9 cellular contexts compared by ENCODE assay signal in genomic region chr17:29111816-29112499, GRCh38.
DNase-seq lines count a peak whose midpoint lies in the region; ATAC-seq, FAIRE-seq and TF ChIP-seq lines count a peak whose summit lies in the region.
"Had no signal": no experiment of that assay in that cellular context is flagged by ENCODE, and none has a peak within 500 bp of the region (broad histone marks: within the 10 kb centered on the region; RNA-seq: fewer than 3 reads in every experiment).

No MANE protein-coding gene starts in this region.

- H3K4me2 ChIP-seq in A549, result no peak overlapping the region

- CTCF ChIA-PET in A549 (lab: Yijun Ruan, JAX), result interaction anchor here (0.6 to 30.4 kb wide), 52 partner anchors 40 to 425 kb away, joined by 3 to 1025 read pairs (median 4); partner anchors contain the start of genes FLOT2, NEK8, PHF12 and PIPOX
- CTCF ChIA-PET in activated CD4-positive, alpha-beta memory T cell treated with anti-CD3 and anti-CD28 coated beads for 36 hours (lab: Charles Lee), result interaction anchor here (0.6 to 12.6 kb wide), 30 partner anchors 8 to 451 kb away, joined by 3 to 475 read pairs (median 4); partner anchors contain the start of genes MYO18A, SDF2, SUPT6H and TLCD1

- TF ChIP-seq EP300 in A549 (IDR thresholded peaks at IDR 0.05), result no peak

- no peaks in the 10 kb centered on the region for H3K9me3 Mint-ChIP-seq in activated CD4-positive, alpha-beta memory T cell treated with anti-CD3 and anti-CD28 coated beads for 36 hours
- no peaks in the 10 kb centered on the region for H3K9me3 Mint-ChIP-seq in memory B cell
- H3K9me3 Mint-ChIP-seq: stimulated activated naive CD8-positive, alpha-beta T cell treated with anti-CD3 and anti-CD28 coated beads, Interleukin-15, Interleukin-2, amounts not matched to agents 100 ng/mL and 50 ng/mL, for 24 hours had no signal

- H3K4me1 ChIP-seq in A549, result peaks cover 17% of the 10 kb centered on the region

- H3K4me1 Mint-ChIP-seq in activated CD4-positive, alpha-beta memory T cell treated with anti-CD3 and anti-CD28 coated beads for 36 hours (ENCODE audit: low read depth), result peaks cover 2% of the 10 kb centered on the region
- H3K4me1 Mint-ChIP-seq in memory B cell, result peaks cover 4% of the 10 kb centered on the region

- no peak overlapping the region for H3K4me3 Mint-ChIP-seq in activated CD4-positive, alpha-beta memory T cell treated with anti-CD3 and anti-CD28 coated beads for 36 hours
- H3K4me3 Mint-ChIP-seq in memory B cell, result no peak overlapping the region
- H3K4me3 Mint-ChIP-seq: stimulated activated naive CD8-positive, alpha-beta T cell treated with anti-CD3 and anti-CD28 coated beads, Interleukin-15, Interleukin-2, amounts not matched to agents 100 ng/mL and 50 ng/mL, for 24 hours had no signal

- H3K9me3 ChIP-seq in A549, result no peaks in the 10 kb centered on the region

- ATAC-seq in A549 (peak; percentile 70 to 83), memory B cell (ENCODE audit: low read depth) (peak; percentile 79), GM21529 (IDR thresholded peaks at IDR 0.05; ENCODE audit: unreplicated experiment) (no peak)

- WGBS in A549 (ENCODE audit: missing lambda C conversion rate), result 36% methylated on average over 19 of the region's 20 CpGs

- H3K27ac Mint-ChIP-seq in activated CD4-positive, alpha-beta memory T cell treated with anti-CD3 and anti-CD28 coated beads for 36 hours, result no peak overlapping the region
- H3K27ac Mint-ChIP-seq in memory B cell, result no peak overlapping the region
- H3K27ac Mint-ChIP-seq: stimulated activated naive CD8-positive, alpha-beta T cell treated with anti-CD3 and anti-CD28 coated beads, Interleukin-15, Interleukin-2, amounts not matched to agents 100 ng/mL and 50 ng/mL, for 24 hours had no signal

- TF ChIP-seq POLR2A in A549 (IDR thresholded peaks at IDR 0.05; ENCODE audit: low read length), result no peak

- no peak overlapping the region for H3K4me3 ChIP-seq in A549

- peak; percentile 89 for TF ChIP-seq CTCF in A549 (IDR thresholded peaks at IDR 0.05)

- DNase-seq in A549 (ENCODE audit: low read depth in 1 of 2, low spot score in 1 of 2), result peak; percentile 65 to 73
- DNase-seq in GM18507 (ENCODE audit: extremely low spot score, insufficient read length, low read depth), result peak; percentile 51
- peak; percentile 67 for DNase-seq in NCI-H460 (ENCODE audit: extremely low read depth, low read depth)
- DNase-seq in activated CD4-positive, alpha-beta memory T cell treated with anti-CD3 and anti-CD28 coated beads for 36 hours, result peak; percentile 80
- DNase-seq in dermis microvascular lymphatic vessel endothelial cell (ENCODE audit: low read depth in 2 of 2), result peak; percentile 30 to 58
- peak; percentile 61 to 76 for DNase-seq in memory B cell (ENCODE audit: low spot score in 2 of 2)
- peak; percentile 32 to 41 for DNase-seq in stimulated activated CD8-positive, alpha-beta memory T cell treated with anti-CD3 and anti-CD28 coated beads, Interleukin-4, amount 100 ng/mL, for 1 hour (ENCODE audit: low read depth in 2 of 2, low spot score in 1 of 2)

- peak; percentile 78 to 83 for TF ChIP-seq RAD21 in A549 (conservative IDR thresholded peaks at IDR 0.05 in 1 of 2, IDR thresholded peaks at IDR 0.05 in 1 of 2)

- H3K27me3 Mint-ChIP-seq in activated CD4-positive, alpha-beta memory T cell treated with anti-CD3 and anti-CD28 coated beads for 36 hours, result no peaks in the 10 kb centered on the region
- no peaks in the 10 kb centered on the region for H3K27me3 Mint-ChIP-seq in memory B cell
- H3K27me3 Mint-ChIP-seq: stimulated activated naive CD8-positive, alpha-beta T cell treated with anti-CD3 and anti-CD28 coated beads, Interleukin-15, Interleukin-2, amounts not matched to agents 100 ng/mL and 50 ng/mL, for 24 hours had no signal

- POLR2A ChIA-PET in A549 (lab: Yijun Ruan, JAX), result interaction anchor here (1.1 to 2.9 kb wide), 2 partner anchors 146 to 385 kb away, joined by 3 to 14 read pairs; no protein-coding TSS in a partner anchor
- POLR2A ChIA-PET in activated CD4-positive, alpha-beta memory T cell treated with anti-CD3 and anti-CD28 coated beads for 36 hours (lab: Charles Lee), result no interaction called here

- peaks cover 12% of the 10 kb centered on the region for H3K36me3 Mint-ChIP-seq in activated CD4-positive, alpha-beta memory T cell treated with anti-CD3 and anti-CD28 coated beads for 36 hours
- H3K36me3 Mint-ChIP-seq in memory B cell, result peaks cover 24% of the 10 kb centered on the region

- peak; percentile 85 for FAIRE-seq in A549 (lab: Jason Lieb, UNC)
- FAIRE-seq in GM18507 (lab: Jason Lieb, UNC), result peak; percentile 88

- intact Hi-C loops in activated CD4-positive, alpha-beta memory T cell treated with anti-CD3 and anti-CD28 coated beads for 36 hours (cut with micrococcal nuclease), result loop anchor here (1.0 to 10.0 kb wide), 2 partner anchors 147 to 467 kb away; partner anchors contain the start of gene BLTP2

- H3K27ac ChIP-seq in A549, result no peak overlapping the region

TF ChIP-seq in A549, 52 proteins besides CTCF, POLR2A, EP300 and RAD21:
- peak; percentile 96 for TF ChIP-seq SMC3 (IDR thresholded peaks at IDR 0.05)
- peak; percentile 88 for TF ChIP-seq MAX (IDR thresholded peaks at IDR 0.05)
- TF ChIP-seq BHLHE40 (IDR thresholded peaks at IDR 0.05; ENCODE audit: low read depth, low read length), result 0 out of 2 replicates have a peak, but pooled peaks have one; percentile 21
- TF ChIP-seq EHF (CRISPR knock-in tag; IDR thresholded peaks at IDR 0.05), result no peak
- TF ChIP-seq NPAS2 (CRISPR knock-in tag; IDR thresholded peaks at IDR 0.05; ENCODE audit: borderline replicate concordance), result peak; percentile 69
- no peak for TF ChIP-seq CBX2 (IDR thresholded peaks at IDR 0.05; ENCODE audit: borderline replicate concordance, low read depth)
TF ChIP-seq in A549: peak in this region for 4.
